In the genomic region with DNA sequence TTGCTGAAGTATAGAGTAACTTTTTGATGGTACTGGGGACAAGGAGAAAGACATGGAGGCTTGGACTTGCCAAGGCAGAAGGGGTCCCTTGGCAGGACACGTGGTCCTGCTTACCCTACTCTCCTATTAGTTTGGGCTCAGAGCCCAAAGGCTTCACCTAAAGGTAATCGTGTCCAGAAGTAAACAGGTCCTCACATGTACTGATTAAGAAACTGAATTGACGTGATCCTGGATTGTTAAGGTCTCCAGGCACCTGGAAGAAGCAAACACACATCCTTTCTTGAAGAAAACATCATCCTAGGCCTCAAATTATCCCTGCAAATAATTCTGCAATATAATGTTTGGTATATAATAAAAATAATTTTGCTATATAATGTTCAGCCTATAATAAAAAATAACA, we compare ENCODE assay signal across 24 cellular contexts.
"Had no signal": no experiment of that assay in that cellular context is flagged by ENCODE, and none has a peak within 500 bp of the region (broad histone marks: within the 10 kb centered on the region; RNA-seq: fewer than 3 reads in every experiment).

No MANE protein-coding gene starts in this region.

- H3K4me3 Mint-ChIP-seq: effector memory CD8-positive, alpha-beta T cell; mesothelial cell of epicardium; naive B cell; natural killer cell treated with Interleukin-12 subunit alpha and Interleukin-12 subunit beta and Interleukin-15 and Interleukin-18, amount 100 ng/mL, for 72 hours; neural crest cell; stimulated activated naive B cell treated with anti-CD40 and anti-IgM and Interleukin-4, amounts not matched to agents 10 μg/mL and 1 μg/mL and 100 μg/mL, for 72 hours; stimulated activated naive CD8-positive, alpha-beta T cell treated with anti-CD3 and anti-CD28 coated beads, Interleukin-15, Interleukin-2, amounts not matched to agents 100 ng/mL and 50 ng/mL, for 24 hours had no signal

- H3K27me3 ChIP-seq: gastrocnemius medialis, neutrophil, pancreas, right lobe of liver, tibial nerve, upper lobe of left lung had no signal

- H3K27ac ChIP-seq: gastrocnemius medialis, neutrophil, pancreas, right lobe of liver, thoracic aorta, tibial nerve, upper lobe of left lung had no signal

- H3K36me3 ChIP-seq: pancreas, thoracic aorta had no signal

- H3K9me3 ChIP-seq: gastrocnemius medialis, mucosa of descending colon, neutrophil, pancreas, right lobe of liver, thoracic aorta, tibial nerve, upper lobe of left lung had no signal

- ATAC-seq: effector memory CD8-positive, alpha-beta T cell; gastrocnemius medialis; left lobe of liver; mucosa of descending colon; natural killer cell treated with Interleukin-12 subunit alpha and Interleukin-12 subunit beta and Interleukin-15 and Interleukin-18, amount 100 ng/mL, for 72 hours; pancreas; right lobe of liver; stimulated activated naive B cell treated with anti-CD40 and anti-IgM and Interleukin-4, amounts not matched to agents 10 μg/mL and 1 μg/mL and 100 μg/mL, for 72 hours had no signal

- H3K27ac Mint-ChIP-seq: effector memory CD8-positive, alpha-beta T cell; mesothelial cell of epicardium; natural killer cell treated with Interleukin-12 subunit alpha and Interleukin-12 subunit beta and Interleukin-15 and Interleukin-18, amount 100 ng/mL, for 72 hours; stimulated activated naive B cell treated with anti-CD40 and anti-IgM and Interleukin-4, amounts not matched to agents 10 μg/mL and 1 μg/mL and 100 μg/mL, for 72 hours; stimulated activated naive CD8-positive, alpha-beta T cell treated with anti-CD3 and anti-CD28 coated beads, Interleukin-15, Interleukin-2, amounts not matched to agents 100 ng/mL and 50 ng/mL, for 24 hours had no signal

- H3K36me3 Mint-ChIP-seq: natural killer cell treated with Interleukin-12 subunit alpha and Interleukin-12 subunit beta and Interleukin-15 and Interleukin-18, amount 100 ng/mL, for 72 hours had no signal

- H3K4me1 Mint-ChIP-seq: naive B cell; neural crest cell; stimulated activated naive B cell treated with anti-CD40 and anti-IgM and Interleukin-4, amounts not matched to agents 10 μg/mL and 1 μg/mL and 100 μg/mL, for 72 hours had no signal

- H3K27me3 Mint-ChIP-seq: effector memory CD8-positive, alpha-beta T cell; naive B cell; natural killer cell treated with Interleukin-12 subunit alpha and Interleukin-12 subunit beta and Interleukin-15 and Interleukin-18, amount 100 ng/mL, for 72 hours; stimulated activated naive B cell treated with anti-CD40 and anti-IgM and Interleukin-4, amounts not matched to agents 10 μg/mL and 1 μg/mL and 100 μg/mL, for 72 hours; stimulated activated naive CD8-positive, alpha-beta T cell treated with anti-CD3 and anti-CD28 coated beads, Interleukin-15, Interleukin-2, amounts not matched to agents 100 ng/mL and 50 ng/mL, for 24 hours had no signal

- DNase-seq: cortex of kidney; effector memory CD8-positive, alpha-beta T cell; gastrocnemius medialis; head of caudate nucleus; kidney; mesenchymal stem cell; mucosa of descending colon; naive B cell; pancreas; right lobe of liver; small intestine; stimulated activated CD4-positive, alpha-beta T cell treated with anti-CD3 and anti-CD28 coated beads, Interleukin-15, amount 100 ng/mL, for 24 hours; stimulated activated CD4-positive, alpha-beta T cell treated with anti-CD3 and anti-CD28 coated beads, Interleukin-2, amount 100 ng/mL, for 48 hours; stimulated activated naive B cell treated with anti-CD40 and anti-IgM and Interleukin-4, amounts not matched to agents 10 μg/mL and 1 μg/mL and 100 μg/mL, for 72 hours; upper lobe of left lung had no signal

- H3K9me3 Mint-ChIP-seq: effector memory CD8-positive, alpha-beta T cell; mesothelial cell of epicardium; naive B cell; natural killer cell treated with Interleukin-12 subunit alpha and Interleukin-12 subunit beta and Interleukin-15 and Interleukin-18, amount 100 ng/mL, for 72 hours; neural crest cell; stimulated activated naive B cell treated with anti-CD40 and anti-IgM and Interleukin-4, amounts not matched to agents 10 μg/mL and 1 μg/mL and 100 μg/mL, for 72 hours; stimulated activated naive CD8-positive, alpha-beta T cell treated with anti-CD3 and anti-CD28 coated beads, Interleukin-15, Interleukin-2, amounts not matched to agents 100 ng/mL and 50 ng/mL, for 24 hours had no signal

- H3K4me3 ChIP-seq: gastrocnemius medialis, lung, mucosa of descending colon, pancreas, right lobe of liver, thoracic aorta, tibial nerve, upper lobe of left lung had no signal
